ENCODE assay signal across 20 cellular contexts in genomic region chr19:4030552-4030951, GRCh38.
"Had no signal": no experiment of that assay in that cellular context is flagged by ENCODE, and none has a peak within 500 bp of the region (broad histone marks: within the 10 kb centered on the region; RNA-seq: fewer than 3 reads in every experiment).

No MANE protein-coding gene starts in this region.

- H3K9me3 ChIP-seq: MG63, SK-N-SH had no signal

- DNase-seq: IMR-90, Karpas-422, KG1, MG63, NCI-H1092, NCI-H1105 treated with DMSO at 0.1 percent for 48 hours, NCI-H1417 treated with DMSO at 0.1 percent for 48 hours, NCI-H146, NCI-H1694 treated with DMSO at 0.1 percent for 48 hours, NCI-H1930, NCI-H2081, NCI-H2107, NCI-H2227 treated with DMSO at 0.1 percent for 48 hours, NCI-H524, NCI-H526 treated with DMSO at 0.1 percent for 48 hours, NCI-H774, Right ventricle myocardium superior, RPMI8226, SIG-M5, SK-N-SH had no signal

- H3K27me3 ChIP-seq: MG63 had no signal

- H3K9ac ChIP-seq: SK-N-SH had no signal

- H3K4me2 ChIP-seq: SK-N-SH had no signal

- H3K36me3 ChIP-seq: MG63 had no signal

- H3K4me3 ChIP-seq: MG63 had no signal
